In the genomic region with DNA sequence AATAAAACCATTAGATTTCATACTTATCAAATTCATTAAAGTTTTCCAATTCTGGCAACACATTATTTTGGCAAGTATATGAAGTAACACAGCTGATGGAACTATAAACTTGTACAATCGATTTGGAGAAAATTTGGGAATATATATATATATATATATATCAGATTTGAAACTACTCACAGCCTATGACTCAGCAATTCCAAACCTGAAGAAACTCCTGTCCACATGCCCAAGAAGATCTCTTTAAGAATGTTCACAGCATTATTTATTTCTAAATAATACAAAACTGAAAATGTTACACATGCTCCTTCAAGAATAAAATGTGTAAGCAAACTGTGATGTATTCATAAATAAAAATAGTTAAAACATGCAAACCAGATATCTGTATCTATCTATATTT, we compare ENCODE assay signal across 29 cellular contexts.
"Had no signal": no experiment of that assay in that cellular context is flagged by ENCODE, and none has a peak within 500 bp of the region (broad histone marks: within the 10 kb centered on the region; RNA-seq: fewer than 3 reads in every experiment).

No MANE protein-coding gene starts in this region.

- H3K27ac Mint-ChIP-seq: endodermal cell; natural killer cell treated with Interleukin-12 subunit alpha and Interleukin-12 subunit beta and Interleukin-15 and Interleukin-18, amount 100 ng/mL, for 72 hours; neural progenitor cell; stimulated activated memory B cell treated with anti-CD40 and anti-IgM and Interleukin-4, amounts not matched to agents 10 μg/mL and 1 μg/mL and 100 μg/mL, for 72 hours; stimulated activated naive CD8-positive, alpha-beta T cell treated with anti-CD3 and anti-CD28 coated beads, Interleukin-15, Interleukin-2, amounts not matched to agents 100 ng/mL and 50 ng/mL, for 24 hours had no signal

- H3K4me3 Mint-ChIP-seq: endodermal cell; natural killer cell treated with Interleukin-12 subunit alpha and Interleukin-12 subunit beta and Interleukin-15 and Interleukin-18, amount 100 ng/mL, for 72 hours; neural progenitor cell; stimulated activated memory B cell treated with anti-CD40 and anti-IgM and Interleukin-4, amounts not matched to agents 10 μg/mL and 1 μg/mL and 100 μg/mL, for 72 hours; stimulated activated naive CD8-positive, alpha-beta T cell treated with anti-CD3 and anti-CD28 coated beads, Interleukin-15, Interleukin-2, amounts not matched to agents 100 ng/mL and 50 ng/mL, for 24 hours had no signal

- H3K27me3 Mint-ChIP-seq: natural killer cell treated with Interleukin-12 subunit alpha and Interleukin-12 subunit beta and Interleukin-15 and Interleukin-18, amount 100 ng/mL, for 72 hours; stimulated activated memory B cell treated with anti-CD40 and anti-IgM and Interleukin-4, amounts not matched to agents 10 μg/mL and 1 μg/mL and 100 μg/mL, for 72 hours; stimulated activated naive CD8-positive, alpha-beta T cell treated with anti-CD3 and anti-CD28 coated beads, Interleukin-15, Interleukin-2, amounts not matched to agents 100 ng/mL and 50 ng/mL, for 24 hours had no signal

- H2AFZ ChIP-seq: neural progenitor cell, parathyroid adenoma had no signal

- H3K9ac ChIP-seq: neural progenitor cell, parathyroid adenoma had no signal

- H3K4me1 ChIP-seq: colonic mucosa, gastrocnemius medialis, heart right ventricle, left ventricle myocardium inferior, lower lobe of right lung, parathyroid adenoma, psoas muscle, tibial artery, upper lobe of left lung, uterus had no signal

- H3K36me3 Mint-ChIP-seq: natural killer cell treated with Interleukin-12 subunit alpha and Interleukin-12 subunit beta and Interleukin-15 and Interleukin-18, amount 100 ng/mL, for 72 hours; neural progenitor cell; stimulated activated memory B cell treated with anti-CD40 and anti-IgM and Interleukin-4, amounts not matched to agents 10 μg/mL and 1 μg/mL and 100 μg/mL, for 72 hours had no signal

- H3K9me3 ChIP-seq: colonic mucosa, gastrocnemius medialis, heart right ventricle, left ventricle myocardium inferior, lower lobe of right lung, psoas muscle, spleen, tibial artery, upper lobe of left lung, uterus had no signal

- H3K9me3 Mint-ChIP-seq: endodermal cell; natural killer cell treated with Interleukin-12 subunit alpha and Interleukin-12 subunit beta and Interleukin-15 and Interleukin-18, amount 100 ng/mL, for 72 hours; neural progenitor cell; stimulated activated memory B cell treated with anti-CD40 and anti-IgM and Interleukin-4, amounts not matched to agents 10 μg/mL and 1 μg/mL and 100 μg/mL, for 72 hours; stimulated activated naive CD8-positive, alpha-beta T cell treated with anti-CD3 and anti-CD28 coated beads, Interleukin-15, Interleukin-2, amounts not matched to agents 100 ng/mL and 50 ng/mL, for 24 hours had no signal

- H3K27me3 ChIP-seq: colonic mucosa, gastrocnemius medialis, neural progenitor cell, spleen, tibial artery, upper lobe of left lung had no signal

- H3K4me2 ChIP-seq: neural progenitor cell had no signal

- H3K4me1 Mint-ChIP-seq: stimulated activated memory B cell treated with anti-CD40 and anti-IgM and Interleukin-4, amounts not matched to agents 10 μg/mL and 1 μg/mL and 100 μg/mL, for 72 hours had no signal

- ATAC-seq: esophagus mucosa; gastrocnemius medialis; heart right ventricle; lower lobe of right lung; natural killer cell treated with Interleukin-12 subunit alpha and Interleukin-12 subunit beta and Interleukin-15 and Interleukin-18, amount 100 ng/mL, for 72 hours; psoas muscle; sciatic nerve; stimulated activated memory B cell treated with anti-CD40 and anti-IgM and Interleukin-4, amounts not matched to agents 10 μg/mL and 1 μg/mL and 100 μg/mL, for 72 hours had no signal

- H3K4me3 ChIP-seq: colonic mucosa, gastrocnemius medialis, heart right ventricle, left ventricle myocardium inferior, lower lobe of right lung, neural progenitor cell, psoas muscle, spleen, tibial artery, upper lobe of left lung, uterus had no signal

- DNase-seq: colonic mucosa; effector CD4-positive, alpha-beta T cell; endodermal cell; gastrocnemius medialis; heart right ventricle; hypothalamus; islet precursor cell; left ventricle myocardium inferior; lower lobe of right lung; mesenchymal stem cell; midbrain; nucleus accumbens; psoas muscle; retina; spleen; stimulated activated CD4-positive, alpha-beta T cell treated with anti-CD3 and anti-CD28 coated beads, Interleukin-15, amount 100 ng/mL, for 24 hours; stimulated activated CD4-positive, alpha-beta T cell treated with anti-CD3 and anti-CD28 coated beads, Interleukin-1b, Interleukin-23, amount 100 ng/mL, for 48 hours; stimulated activated CD4-positive, alpha-beta T cell treated with anti-CD3 and anti-CD28 coated beads, Interleukin-4, amount 100 ng/mL, for 24 hours; tibial artery; upper lobe of left lung; uterus had no signal

- H3K36me3 ChIP-seq: colonic mucosa, gastrocnemius medialis, heart right ventricle, left ventricle myocardium inferior, lower lobe of right lung, neural progenitor cell, spleen, tibial artery, upper lobe of left lung, uterus had no signal

- FAIRE-seq: endothelial cell of umbilical vein had no signal

- H3K79me2 ChIP-seq: parathyroid adenoma had no signal

- H3K27ac ChIP-seq: colonic mucosa, gastrocnemius medialis, heart right ventricle, left ventricle myocardium inferior, lower lobe of right lung, neural progenitor cell, parathyroid adenoma, psoas muscle, spleen, tibial artery, upper lobe of left lung, uterus had no signal
